ENCODE assay signal across 28 cellular contexts in the genomic region with DNA sequence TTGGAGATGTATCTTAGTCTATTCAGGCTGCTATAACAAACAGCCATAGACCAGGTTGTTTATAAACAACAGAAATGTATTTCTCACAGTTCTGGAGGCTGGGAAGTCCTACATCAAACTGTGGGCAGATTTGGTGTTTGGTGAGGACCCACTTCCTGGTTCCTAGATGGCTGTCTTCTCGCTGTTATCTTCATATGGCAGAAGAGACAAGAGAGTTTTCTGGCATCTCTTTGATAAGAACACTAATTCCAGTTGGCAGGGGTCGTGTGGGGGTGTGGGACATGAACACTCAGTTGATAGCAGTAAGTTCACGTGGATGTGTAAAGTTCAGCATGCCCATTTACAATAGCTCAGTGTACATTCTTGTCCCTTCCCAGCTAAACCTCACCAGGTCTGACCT.
"Had no signal": no experiment of that assay in that cellular context is flagged by ENCODE, and none has a peak within 500 bp of the region (broad histone marks: within the 10 kb centered on the region; RNA-seq: fewer than 3 reads in every experiment).

No MANE protein-coding gene starts in this region.

- DNase-seq: activated CD4-positive, alpha-beta T cell treated with anti-CD3 and anti-CD28 coated beads for 36 hours; activated CD4-positive, alpha-beta T cell treated with anti-CD3 and anti-CD28 coated beads, Interleukin-2, amount 10 ng/mL, durations not matched to agents 7 days and 5 days; activated CD4-positive, alpha-beta T cell treated with anti-CD3 and anti-CD28 coated beads, Interleukin-2, amount 50 U/mL, for 48 hours; activated CD8-positive, alpha-beta memory T cell treated with anti-CD3 and anti-CD28 coated beads, Interleukin-2, amount 50 U/mL, for 4 hours; activated CD8-positive, alpha-beta T cell treated with anti-CD3 and anti-CD28 coated beads, Interleukin-2, amount 10 ng/mL, durations not matched to agents 7 days and 5 days; activated gamma-delta T cell treated with Interleukin-2 at 50 U/mL for 16 hours; activated naive CD4-positive, alpha-beta T cell treated with anti-CD3 and anti-CD28 coated beads for 36 hours; activated T-cell treated with anti-CD3 and anti-CD28 coated beads for 4 hours; activated T-cell treated with anti-CD3 and anti-CD28 coated beads, Interleukin-2, amount 50 U/mL, for 4 hours; adrenal gland; body of pancreas; MM.1S; MV-4-11; NCI-H1092; NCI-H1436 treated with DMSO at 0.1 percent for 48 hours; NCI-H1694 treated with DMSO at 0.1 percent for 48 hours; NCI-H2029; NCI-H345; NCI-H524 treated with DMSO at 0.1 percent for 48 hours; NK-92 treated with Interleukin-12 subunit alpha and Interleukin-12 subunit beta, amount 100 ng/mL, for 24 hours; PC-9; Right ventricle myocardium superior; SW 1271; T1000 had no signal

- ATAC-seq: activated CD4-positive, alpha-beta T cell treated with anti-CD3 and anti-CD28 coated beads for 36 hours; activated CD4-positive, CD25-positive, alpha-beta regulatory T cell treated with anti-CD3 and anti-CD28 coated beads, Interleukin-2, amount 50 U/mL, for 24 hours; activated CD8-positive, alpha-beta T cell treated with anti-CD3 and anti-CD28 coated beads, Interleukin-2, amount 10 ng/mL, durations not matched to agents 7 days and 5 days; activated naive CD4-positive, alpha-beta T cell treated with anti-CD3 and anti-CD28 coated beads, Interleukin-2, amount 50 U/mL, for 72 hours; activated T-cell treated with anti-CD3 and anti-CD28 coated beads, Interleukin-2, amount 50 U/mL, for 4 hours; body of pancreas had no signal

- H3K4me1 ChIP-seq: adrenal gland, breast epithelium had no signal

- H3K9me3 ChIP-seq: adrenal gland, body of pancreas had no signal

- H3K36me3 ChIP-seq: adrenal gland, breast epithelium had no signal

- H3K27ac ChIP-seq: adrenal gland, body of pancreas, breast epithelium, KMS-11, PC-9 had no signal

- H3K4me3 ChIP-seq: adrenal gland, body of pancreas, breast epithelium, PC-9 had no signal

- H3K27me3 ChIP-seq: body of pancreas had no signal
